Comparison of ENCODE assay signal across 9 cellular contexts in the genomic region with DNA sequence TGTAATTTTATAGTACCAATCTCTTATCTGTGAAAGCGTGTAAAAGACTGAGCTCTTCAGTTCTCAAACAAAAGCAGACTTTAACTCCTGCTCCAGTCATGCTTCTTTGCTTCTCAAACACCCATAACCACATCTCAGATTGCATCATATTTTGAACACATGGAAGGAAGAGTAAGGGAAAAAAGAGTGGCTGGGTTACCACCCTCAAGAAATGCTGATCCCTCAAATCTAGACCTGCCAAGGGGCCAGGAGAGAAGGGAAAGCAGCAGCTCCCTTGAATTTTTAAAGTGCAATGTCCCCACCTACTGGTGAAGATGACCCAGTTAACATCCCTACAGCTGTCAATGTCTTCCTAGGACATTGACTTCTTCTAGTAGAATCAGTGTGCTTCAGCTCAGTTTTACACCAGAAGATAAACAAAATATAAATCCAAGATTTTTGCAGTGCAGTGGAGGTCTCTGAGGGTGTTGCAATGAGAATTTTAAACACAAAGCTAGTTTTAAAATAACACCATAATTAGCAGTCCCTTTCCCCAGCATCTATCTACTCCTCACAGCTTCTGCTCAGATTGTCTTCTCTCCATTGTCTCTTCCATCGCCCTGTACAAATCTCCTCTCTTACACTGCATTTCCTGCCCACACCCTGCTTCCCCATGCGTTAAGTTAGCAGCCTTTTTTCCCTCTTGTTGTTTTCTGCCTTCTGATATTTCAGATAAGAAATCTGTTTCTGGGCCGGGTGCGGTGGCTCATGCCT. TPM values are rescaled to one million over a fixed set of nuclear protein-coding genes. Genes with fewer than 3 reads are reported as not detected.
DNase-seq lines count a peak whose midpoint lies in the region; ATAC-seq and TF ChIP-seq lines count a peak whose summit lies in the region.
"Had no signal": no experiment of that assay in that cellular context is flagged by ENCODE, and none has a peak within 500 bp of the region (broad histone marks: within the 10 kb centered on the region; RNA-seq: fewer than 3 reads in every experiment).

No MANE protein-coding gene starts in this region.

- H3K9me3 Mint-ChIP-seq in endothelial cell (ENCODE audit: unreplicated experiment): no peaks in the 10 kb centered on the region

- peaks cover 2% of the 10 kb centered on the region for H3K27me3 Mint-ChIP-seq in endothelial cell (ENCODE audit: unreplicated experiment)

- no peak for ATAC-seq in HG03571 (IDR thresholded peaks at IDR 0.05; ENCODE audit: unreplicated experiment)
- ATAC-seq in HG03520 (IDR thresholded peaks at IDR 0.05; ENCODE audit: unreplicated experiment): no peak
- ATAC-seq: gastrocnemius medialis had no signal

- H3K4me3 Mint-ChIP-seq in endothelial cell (ENCODE audit: unreplicated experiment): peak overlapping the region; percentile 28

- no peak overlapping the region for H3K27ac Mint-ChIP-seq in endothelial cell (ENCODE audit: unreplicated experiment)

- peak; percentile 57 for DNase-seq in A172 (ENCODE audit: low spot score)
- DNase-seq in EH (ENCODE audit: low read depth): peak; percentile 63
- DNase-seq in MV-4-11 (lab: John Stamatoyannopoulos, UW): peak; percentile 91
- DNase-seq in SW480 (ENCODE audit: low spot score): peak; percentile 61
- peak; percentile 42 for DNase-seq in endothelial cell (ENCODE audit: low spot score)
- DNase-seq in midbrain (lab: John Stamatoyannopoulos, UW): peak; percentile 60

- peaks cover 4% of the 10 kb centered on the region for H3K4me1 Mint-ChIP-seq in endothelial cell (ENCODE audit: unreplicated experiment)

- peak; percentile 32 for TF ChIP-seq CTCF in endothelial cell (IDR thresholded peaks at IDR 0.05; ENCODE audit: unreplicated experiment)

- H3K36me3 Mint-ChIP-seq in endothelial cell (ENCODE audit: low read depth, unreplicated experiment): no peaks in the 10 kb centered on the region

RNA-seq across cellular contexts. Expression of gene HLA-DQB2, which starts 22.6 kb away (rescaled TPM):
- total RNA-seq in A172 (2014; rRNA removed; shearing (Covaris generic)): not detected in 2 replicates
- total RNA-seq in endothelial cell (ENCODE audit: unreplicated experiment): 0.31 TPM

RNA-seq across cellular contexts. Expression of gene HLA-DOB, which starts 30.8 kb away (rescaled TPM):
- total RNA-seq in A172 (2014; rRNA removed; shearing (Covaris generic)): not detected in 2 replicates
- not detected for total RNA-seq in endothelial cell (ENCODE audit: unreplicated experiment)

RNA-seq across cellular contexts. Expression of gene HLA-DQA2, which starts 44.8 kb away (rescaled TPM):
- not detected in 2 replicates for total RNA-seq in A172 (2014; rRNA removed; shearing (Covaris generic))
- total RNA-seq in endothelial cell (ENCODE audit: unreplicated experiment): not detected

RNA-seq across cellular contexts. Expression of gene TAP2, which starts 52.6 kb away (rescaled TPM):
- 20.7 and 25.0 TPM in 2 replicates for total RNA-seq in A172 (2014; rRNA removed; shearing (Covaris generic))
- total RNA-seq in endothelial cell (ENCODE audit: unreplicated experiment): 9.2 TPM

RNA-seq across cellular contexts. Expression of gene PSMB8, which starts 57.9 kb away (rescaled TPM):
- 121 and 131 TPM in 2 replicates for total RNA-seq in A172 (2014; rRNA removed; shearing (Covaris generic))
- total RNA-seq in endothelial cell (ENCODE audit: unreplicated experiment): 5.2 TPM
